ENCODE assay signal across 36 cellular contexts in the genomic region with DNA sequence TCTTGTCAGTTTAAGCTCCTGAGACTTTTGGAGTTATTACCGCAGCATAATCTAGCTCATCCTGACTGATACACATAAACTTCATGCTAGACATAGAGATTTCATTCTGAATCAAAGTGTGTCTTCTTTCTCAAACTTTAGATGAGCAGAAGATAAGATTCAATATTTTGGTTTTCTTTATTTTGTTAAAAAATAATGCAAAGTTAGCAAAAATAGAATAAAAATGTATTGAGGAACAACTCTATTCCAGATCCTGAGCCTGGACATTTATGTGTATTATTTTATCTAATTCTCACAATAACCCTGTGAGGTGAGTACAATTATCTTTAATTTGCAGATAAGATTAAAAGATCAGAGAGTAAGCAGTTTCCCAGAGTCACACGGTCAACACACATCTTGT. TPM values are rescaled to one million over a fixed set of nuclear protein-coding genes. Genes with fewer than 3 reads are reported as not detected.
"Had no signal": no experiment of that assay in that cellular context is flagged by ENCODE, and none has a peak within 500 bp of the region (broad histone marks: within the 10 kb centered on the region; RNA-seq: fewer than 3 reads in every experiment).

No MANE protein-coding gene starts in this region.

- DNase-seq: activated B cell treated with CpG ODN at 0.5 μM for 24 hours; activated CD4-positive, alpha-beta memory T cell treated with anti-CD3 and anti-CD28 coated beads, Interleukin-2, amount 10 ng/mL, durations not matched to agents 7 days and 5 days; activated CD4-positive, alpha-beta T cell treated with anti-CD3 and anti-CD28 coated beads for 4 hours; activated CD4-positive, alpha-beta T cell treated with anti-CD3 and anti-CD28 coated beads, Interleukin-2, amount 10 ng/mL, durations not matched to agents 7 days and 5 days; activated CD4-positive, alpha-beta T cell treated with anti-CD3 and anti-CD28 coated beads, Interleukin-2, amount 50 U/mL, for 48 hours; activated CD4-positive, CD25-positive, alpha-beta regulatory T cell treated with anti-CD3 and anti-CD28 coated beads, Interleukin-2, amount 50 U/mL, for 72 hours; activated CD8-positive, alpha-beta memory T cell treated with anti-CD3 and anti-CD28 coated beads for 24 hours; activated CD8-positive, alpha-beta memory T cell treated with anti-CD3 and anti-CD28 coated beads, Interleukin-2, amount 10 ng/mL, durations not matched to agents 7 days and 5 days; activated CD8-positive, alpha-beta memory T cell treated with anti-CD3 and anti-CD28 coated beads, Interleukin-2, amount 50 U/mL, for 48 hours; activated CD8-positive, alpha-beta T cell treated with anti-CD3 and anti-CD28 coated beads, Interleukin-2, amount 10 ng/mL, durations not matched to agents 7 days and 5 days; activated effector memory CD4-positive, alpha-beta T cell treated with Interleukin-2 at 50 U/mL for 16 hours; activated gamma-delta T cell; activated naive CD4-positive, alpha-beta T cell treated with anti-CD3 and anti-CD28 coated beads, Interleukin-2, amount 10 ng/mL, durations not matched to agents 7 days and 5 days; activated naive CD4-positive, alpha-beta T cell treated with Interleukin-2 at 50 U/mL for 16 hours; activated naive CD8-positive, alpha-beta T cell treated with anti-CD3 and anti-CD28 coated beads, Interleukin-2, amount 10 ng/mL, durations not matched to agents 7 days and 5 days; activated naive CD8-positive, alpha-beta T cell treated with anti-CD3 and anti-CD28 coated beads, Interleukin-2, amount 50 U/mL, for 24 hours; activated T-cell treated with anti-CD3 and anti-CD28 coated beads, Interleukin-2, amount 50 U/mL, for 24 hours; activated T-cell treated with anti-CD3 and anti-CD28 coated beads, Interleukin-2, amount 50 U/mL, for 48 hours; amygdala; anterior cingulate cortex; caudate nucleus; cerebellar nuclear complex; T-helper 2 cell; T-helper 9 cell had no signal

- ATAC-seq: activated CD8-positive, alpha-beta memory T cell treated with anti-CD3 and anti-CD28 coated beads, Interleukin-2, amount 10 ng/mL, durations not matched to agents 7 days and 5 days; activated CD8-positive, alpha-beta T cell treated with anti-CD3 and anti-CD28 coated beads, Interleukin-2, amount 10 ng/mL, durations not matched to agents 7 days and 5 days; activated naive CD8-positive, alpha-beta T cell treated with anti-CD3 and anti-CD28 coated beads, Interleukin-2, amount 50 U/mL, for 24 hours had no signal

- H3K4me3 ChIP-seq: ascending aorta, cardiac muscle cell had no signal

- H3K4me1 ChIP-seq: ascending aorta had no signal

- H3K9me3 ChIP-seq: ascending aorta had no signal

- H3K27ac ChIP-seq: ascending aorta, cardiac muscle cell had no signal

- H3K4me3 Mint-ChIP-seq: activated B cell treated with CpG ODN at 0.5 μM for 24 hours; activated CD4-positive, alpha-beta memory T cell treated with anti-CD3 and anti-CD28 coated beads, Interleukin-2, amount 10 ng/mL, durations not matched to agents 7 days and 5 days; activated CD4-positive, alpha-beta T cell treated with anti-CD3 and anti-CD28 coated beads, Interleukin-2, amount 10 ng/mL, durations not matched to agents 7 days and 5 days; activated CD8-positive, alpha-beta memory T cell treated with anti-CD3 and anti-CD28 coated beads, Interleukin-2, amount 10 ng/mL, durations not matched to agents 7 days and 5 days; activated CD8-positive, alpha-beta T cell treated with anti-CD3 and anti-CD28 coated beads, Interleukin-2, amount 10 ng/mL, durations not matched to agents 7 days and 5 days; activated naive CD4-positive, alpha-beta T cell treated with anti-CD3 and anti-CD28 coated beads, Interleukin-2, amount 10 ng/mL, durations not matched to agents 7 days and 5 days; activated naive CD4-positive, alpha-beta T cell treated with anti-CD3 and anti-CD28 coated beads, Interleukin-2, amount 50 U/mL, for 24 hours; activated naive CD8-positive, alpha-beta T cell; activated naive CD8-positive, alpha-beta T cell treated with anti-CD3 and anti-CD28 coated beads, Interleukin-2, amount 10 ng/mL, durations not matched to agents 7 days and 5 days; activated naive CD8-positive, alpha-beta T cell treated with anti-CD3 and anti-CD28 coated beads, Interleukin-2, amount 50 U/mL, for 24 hours; activated T-cell treated with anti-CD3 and anti-CD28 coated beads, Interleukin-2, amount 50 U/mL, for 24 hours; brain; central memory CD8-positive, alpha-beta T cell; T-helper 1 cell treated with Interleukin-12 subunit alpha and Interleukin-12 subunit beta and Interleukin-4 antibody, amounts not matched to agents 30 μg/mL and 1 μg/mL, for 36 hours; T-helper 2 cell treated with Interferon-gamma antibody and Interleukin-4, amounts not matched to agents 5 μg/mL and 100 μg/mL, for 36 hours had no signal

- FAIRE-seq: bronchial epithelial cell, TTC549 had no signal

- H3K27me3 ChIP-seq: ascending aorta, cardiac muscle cell had no signal

- H3K36me3 ChIP-seq: ascending aorta had no signal

- H3K27ac Mint-ChIP-seq: activated B cell treated with CpG ODN at 0.5 μM for 24 hours; activated CD4-positive, alpha-beta memory T cell treated with anti-CD3 and anti-CD28 coated beads, Interleukin-2, amount 10 ng/mL, durations not matched to agents 7 days and 5 days; activated CD4-positive, alpha-beta T cell treated with anti-CD3 and anti-CD28 coated beads, Interleukin-2, amount 10 ng/mL, durations not matched to agents 7 days and 5 days; activated CD8-positive, alpha-beta memory T cell treated with anti-CD3 and anti-CD28 coated beads, Interleukin-2, amount 10 ng/mL, durations not matched to agents 7 days and 5 days; activated CD8-positive, alpha-beta T cell treated with anti-CD3 and anti-CD28 coated beads, Interleukin-2, amount 10 ng/mL, durations not matched to agents 7 days and 5 days; activated naive CD4-positive, alpha-beta T cell treated with anti-CD3 and anti-CD28 coated beads, Interleukin-2, amount 10 ng/mL, durations not matched to agents 7 days and 5 days; activated naive CD4-positive, alpha-beta T cell treated with anti-CD3 and anti-CD28 coated beads, Interleukin-2, amount 50 U/mL, for 24 hours; activated naive CD8-positive, alpha-beta T cell; activated naive CD8-positive, alpha-beta T cell treated with anti-CD3 and anti-CD28 coated beads, Interleukin-2, amount 10 ng/mL, durations not matched to agents 7 days and 5 days; activated naive CD8-positive, alpha-beta T cell treated with anti-CD3 and anti-CD28 coated beads, Interleukin-2, amount 50 U/mL, for 24 hours; activated T-cell treated with anti-CD3 and anti-CD28 coated beads, Interleukin-2, amount 50 U/mL, for 24 hours; activated T-helper 2 cell treated with anti-CD3 and anti-CD28 coated beads, Interferon-gamma antibody, Interleukin-2, Interleukin-4, amounts not matched to agents 10 μg/mL and 5 μg/mL and 100 μg/mL, durations not matched to agents 14 hours and 24 hours and 36 hours; brain; T-helper 1 cell treated with Interleukin-12 subunit alpha and Interleukin-12 subunit beta and Interleukin-4 antibody, amounts not matched to agents 30 μg/mL and 1 μg/mL, for 36 hours; T-helper 2 cell treated with Interferon-gamma antibody and Interleukin-4, amounts not matched to agents 5 μg/mL and 100 μg/mL, for 36 hours had no signal

- H3K9me3 Mint-ChIP-seq: activated CD4-positive, alpha-beta memory T cell treated with anti-CD3 and anti-CD28 coated beads, Interleukin-2, amount 10 ng/mL, durations not matched to agents 7 days and 5 days; activated CD4-positive, alpha-beta T cell treated with anti-CD3 and anti-CD28 coated beads, Interleukin-2, amount 10 ng/mL, durations not matched to agents 7 days and 5 days; activated naive CD4-positive, alpha-beta T cell treated with anti-CD3 and anti-CD28 coated beads, Interleukin-2, amount 10 ng/mL, durations not matched to agents 7 days and 5 days; activated naive CD8-positive, alpha-beta T cell treated with anti-CD3 and anti-CD28 coated beads, Interleukin-2, amount 10 ng/mL, durations not matched to agents 7 days and 5 days; activated naive CD8-positive, alpha-beta T cell treated with anti-CD3 and anti-CD28 coated beads, Interleukin-2, amount 50 U/mL, for 24 hours; activated T-cell treated with anti-CD3 and anti-CD28 coated beads, Interleukin-2, amount 50 U/mL, for 24 hours; activated T-helper 2 cell treated with anti-CD3 and anti-CD28 coated beads, Interferon-gamma antibody, Interleukin-2, Interleukin-4, amounts not matched to agents 10 μg/mL and 5 μg/mL and 100 μg/mL, durations not matched to agents 14 hours and 24 hours and 36 hours; central memory CD8-positive, alpha-beta T cell; T-helper 1 cell treated with Interleukin-12 subunit alpha and Interleukin-12 subunit beta and Interleukin-4 antibody, amounts not matched to agents 30 μg/mL and 1 μg/mL, for 36 hours; T-helper 2 cell treated with Interferon-gamma antibody and Interleukin-4, amounts not matched to agents 5 μg/mL and 100 μg/mL, for 36 hours had no signal

- H3K36me3 Mint-ChIP-seq: activated CD8-positive, alpha-beta memory T cell treated with anti-CD3 and anti-CD28 coated beads, Interleukin-2, amount 10 ng/mL, durations not matched to agents 7 days and 5 days; activated naive CD4-positive, alpha-beta T cell treated with anti-CD3 and anti-CD28 coated beads, Interleukin-2, amount 10 ng/mL, durations not matched to agents 7 days and 5 days; activated naive CD4-positive, alpha-beta T cell treated with anti-CD3 and anti-CD28 coated beads, Interleukin-2, amount 50 U/mL, for 24 hours; activated naive CD8-positive, alpha-beta T cell; activated naive CD8-positive, alpha-beta T cell treated with anti-CD3 and anti-CD28 coated beads, Interleukin-2, amount 10 ng/mL, durations not matched to agents 7 days and 5 days had no signal

- H3K27me3 Mint-ChIP-seq: activated B cell treated with CpG ODN at 0.5 μM for 24 hours; activated naive CD4-positive, alpha-beta T cell treated with anti-CD3 and anti-CD28 coated beads, Interleukin-2, amount 10 ng/mL, durations not matched to agents 7 days and 5 days; activated naive CD4-positive, alpha-beta T cell treated with anti-CD3 and anti-CD28 coated beads, Interleukin-2, amount 50 U/mL, for 24 hours; activated naive CD8-positive, alpha-beta T cell treated with anti-CD3 and anti-CD28 coated beads, Interleukin-2, amount 50 U/mL, for 24 hours; central memory CD8-positive, alpha-beta T cell had no signal

RNA-seq across cellular contexts. Expression of a gene that starts 38.4 kb away (rescaled TPM):
- total RNA-seq: activated CD4-positive, alpha-beta memory T cell treated with anti-CD3 and anti-CD28 coated beads, Interleukin-2, amount 10 ng/mL, durations not matched to agents 7 days and 5 days; activated CD4-positive, alpha-beta T cell treated with anti-CD3 and anti-CD28 coated beads, Interleukin-2, amount 10 ng/mL, durations not matched to agents 7 days and 5 days; activated CD8-positive, alpha-beta memory T cell treated with anti-CD3 and anti-CD28 coated beads, Interleukin-2, amount 10 ng/mL, durations not matched to agents 7 days and 5 days; activated CD8-positive, alpha-beta T cell treated with anti-CD3 and anti-CD28 coated beads, Interleukin-2, amount 10 ng/mL, durations not matched to agents 7 days and 5 days; activated naive CD8-positive, alpha-beta T cell treated with anti-CD3 and anti-CD28 coated beads, Interleukin-2, amount 10 ng/mL, durations not matched to agents 7 days and 5 days; activated T-helper 2 cell treated with anti-CD3 and anti-CD28 coated beads, Interferon-gamma antibody, Interleukin-2, Interleukin-4, amounts not matched to agents 10 μg/mL and 5 μg/mL and 100 μg/mL, durations not matched to agents 14 hours and 24 hours and 36 hours; ascending aorta; bronchial epithelial cell; chondrocyte had no signal
